8 cellular contexts compared by ENCODE assay signal in genomic region chr15:42084465-42085235, GRCh38. TPM values are rescaled to one million over a fixed set of nuclear protein-coding genes. Genes with fewer than 3 reads are reported as not detected.
DNase-seq lines count a peak whose midpoint lies in the region; ATAC-seq and TF ChIP-seq lines count a peak whose summit lies in the region.

No MANE protein-coding gene starts in this region.

- no peaks in the 10 kb centered on the region for H3K9me3 ChIP-seq in A673 (ENCODE audit: low read depth, low read length, poor library complexity, severe bottlenecking)
- H3K9me3 ChIP-seq in NT2/D1 (ENCODE audit: insufficient read depth, low read length) = no peaks in the 10 kb centered on the region
- no peaks in the 10 kb centered on the region for H3K9me3 ChIP-seq in thyroid gland

- H3K36me3 ChIP-seq in A673 (ENCODE audit: insufficient read depth, low read length, poor library complexity, severe bottlenecking) = no peaks in the 10 kb centered on the region
- H3K36me3 ChIP-seq in NT2/D1 (ENCODE audit: insufficient read depth, insufficient read length, low read length) = no peaks in the 10 kb centered on the region
- H3K36me3 ChIP-seq in thyroid gland = no peaks in the 10 kb centered on the region

- 26 to 32% methylated on average over 28 to 29 of the region's 29 CpGs for WGBS in thyroid gland, 2 donors

- peak; percentile 95 for TF ChIP-seq CTCF in A673 (conservative IDR thresholded peaks at IDR 0.05; ENCODE audit: low read depth, low read length)
- peak; percentile 94 for TF ChIP-seq CTCF in GM12875 (IDR thresholded peaks at IDR 0.05; ENCODE audit: borderline replicate concordance, insufficient read depth, low read depth, low read length)
- TF ChIP-seq CTCF in fibroblast of mammary gland (conservative IDR thresholded peaks at IDR 0.05; ENCODE audit: control insufficient read depth, insufficient read depth, low read depth, low read length) = peak; percentile 79
- peak; percentile 77 to 94 (median 86) for TF ChIP-seq CTCF in thyroid gland (IDR thresholded peaks at IDR 0.05)

- no TSS peak for BruUV-seq in A673 (replicated peaks; lab: Mats Ljungman, UMichigan)

- peaks cover 9% of the 10 kb centered on the region for H3K4me1 Mint-ChIP-seq in activated T-cell treated with anti-CD3 and anti-CD28 coated beads, Interleukin-2, amount 50 U/mL, for 24 hours (ENCODE audit: low read depth)
- peaks cover 0 to 4% of the 10 kb centered on the region in 2 donors for H3K4me1 Mint-ChIP-seq in natural killer cell treated with Interleukin-12 subunit alpha and Interleukin-12 subunit beta and Interleukin-15 and Interleukin-18, amount 100 ng/mL, for 72 hours (ENCODE audit: low read depth in 2 of 2)

- H3K27me3 Mint-ChIP-seq in activated T-cell treated with anti-CD3 and anti-CD28 coated beads, Interleukin-2, amount 50 U/mL, for 24 hours = peaks cover 15% of the 10 kb centered on the region
- H3K27me3 Mint-ChIP-seq in natural killer cell treated with Interleukin-12 subunit alpha and Interleukin-12 subunit beta and Interleukin-15 and Interleukin-18, amount 100 ng/mL, for 72 hours = peaks cover 0 to 5% of the 10 kb centered on the region in 2 donors

- CTCF ChIA-PET in A673 (lab: Charles Lee) = interaction anchor here (0.6 to 1.2 kb wide), 2 partner anchors 95 to 375 kb away, joined by 4 to 5 read pairs; no protein-coding TSS in a partner anchor

- H3K27me3 ChIP-seq in A673 (replicated peaks; ENCODE audit: insufficient read depth, low read depth, low read length, poor library complexity) (no peaks in the 10 kb centered on the region), NT2/D1 (ENCODE audit: insufficient read depth, insufficient read length) (peaks cover 6% of the 10 kb centered on the region), thyroid gland (no peaks in the 10 kb centered on the region)

- no peak overlapping the region for H3K4me3 Mint-ChIP-seq in activated T-cell treated with anti-CD3 and anti-CD28 coated beads, Interleukin-2, amount 50 U/mL, for 24 hours
- no peak overlapping the region for H3K4me3 Mint-ChIP-seq in natural killer cell treated with Interleukin-12 subunit alpha and Interleukin-12 subunit beta and Interleukin-15 and Interleukin-18, amount 100 ng/mL, for 72 hours

- H3K9me3 Mint-ChIP-seq in activated T-cell treated with anti-CD3 and anti-CD28 coated beads, Interleukin-2, amount 50 U/mL, for 24 hours = no peaks in the 10 kb centered on the region
- H3K9me3 Mint-ChIP-seq in natural killer cell treated with Interleukin-12 subunit alpha and Interleukin-12 subunit beta and Interleukin-15 and Interleukin-18, amount 100 ng/mL, for 72 hours = no peaks in the 10 kb centered on the region

- H3K27ac Mint-ChIP-seq in activated T-cell treated with anti-CD3 and anti-CD28 coated beads, Interleukin-2, amount 50 U/mL, for 24 hours = no peak overlapping the region
- no peak overlapping the region for H3K27ac Mint-ChIP-seq in natural killer cell treated with Interleukin-12 subunit alpha and Interleukin-12 subunit beta and Interleukin-15 and Interleukin-18, amount 100 ng/mL, for 72 hours

- no peak for TF ChIP-seq POLR2A in thyroid gland (IDR thresholded peaks at IDR 0.05)

- POLR2A ChIA-PET in A673 (lab: Charles Lee; ENCODE audit: low non-redundant PET) = interaction anchor here (0.9 kb wide), 1 partner anchor 189 kb away, joined by 3 read pairs; the partner anchor contains the start of gene TMEM87A

- ATAC-seq in natural killer cell treated with Interleukin-12 subunit alpha and Interleukin-12 subunit beta and Interleukin-15 and Interleukin-18, amount 100 ng/mL, for 72 hours = peak; percentile 61 to 69
- ATAC-seq in HG02973 (IDR thresholded peaks at IDR 0.05; ENCODE audit: unreplicated experiment) = no peak

- H3K36me3 Mint-ChIP-seq in activated T-cell treated with anti-CD3 and anti-CD28 coated beads, Interleukin-2, amount 50 U/mL, for 24 hours (ENCODE audit: low read depth) = no peaks in the 10 kb centered on the region
- H3K36me3 Mint-ChIP-seq in natural killer cell treated with Interleukin-12 subunit alpha and Interleukin-12 subunit beta and Interleukin-15 and Interleukin-18, amount 100 ng/mL, for 72 hours = no peaks in the 10 kb centered on the region

- H3K4me1 ChIP-seq in A673 (ENCODE audit: insufficient read depth, low read length, poor library complexity, severe bottlenecking) (peaks cover 4% of the 10 kb centered on the region), NT2/D1 (ENCODE audit: insufficient read depth, insufficient read length) (peaks cover 8% of the 10 kb centered on the region), thyroid gland (no peaks in the 10 kb centered on the region)

- no peak overlapping the region for H3K4me3 ChIP-seq in A673 (ENCODE audit: low read depth, low read length, poor library complexity, severe bottlenecking)
- H3K4me3 ChIP-seq in GM12875 (ENCODE audit: low read depth, low read length) = no peak overlapping the region
- H3K4me3 ChIP-seq in NT2/D1 (ENCODE audit: insufficient read length, low read depth) = no peak overlapping the region
- H3K4me3 ChIP-seq in fibroblast of mammary gland (ENCODE audit: control insufficient read depth, low read depth, low read length) = no peak overlapping the region
- no peak overlapping the region for H3K4me3 ChIP-seq in thyroid gland (replicated peaks in 1 of 3)

- no peak overlapping the region for H3K9ac ChIP-seq in NT2/D1 (ENCODE audit: insufficient read length, low read depth)

- intact Hi-C loops in A673 (cut with micrococcal nuclease; ENCODE audit: unreplicated experiment) (loop anchor here (5.0 to 10.0 kb wide), 2 partner anchors 48 to 300 kb away; no protein-coding TSS in a partner anchor), thyroid gland (cut with DNase I) (no loop called here)

- DNase-seq in A673 (ENCODE audit: low spot score) = peak; percentile 45
- DNase-seq in NT2/D1 (ENCODE audit: low read depth, low spot score) = peak; percentile 33
- peak; percentile 69 for DNase-seq in activated T-cell treated with anti-CD3 and anti-CD28 coated beads, Interleukin-2, amount 50 U/mL, for 24 hours
- DNase-seq in fibroblast of mammary gland (ENCODE audit: low read depth) = peak; percentile 41
- no peak for DNase-seq in natural killer cell treated with Interleukin-12 subunit alpha and Interleukin-12 subunit beta and Interleukin-15 and Interleukin-18, amount 100 ng/mL, for 72 hours (ENCODE audit: low spot score)
- peak; percentile 61 to 71 for DNase-seq in thyroid gland

- H3K27ac ChIP-seq in A673 (ENCODE audit: low read depth, low read length, poor library complexity, severe bottlenecking) (no peak overlapping the region), thyroid gland (no peak overlapping the region)

RNA-seq across cellular contexts. Expression of gene PLA2G4D, which starts 9.7 kb away (rescaled TPM):
- not detected in 2 replicates for total RNA-seq in A673 (2021)
- not detected for total RNA-seq in natural killer cell treated with Interleukin-12 subunit alpha and Interleukin-12 subunit beta and Interleukin-15 and Interleukin-18, amount 100 ng/mL, for 72 hours
- total RNA-seq in thyroid gland = not detected
